ENCODE assay signal across 1 cellular context in the genomic region with DNA sequence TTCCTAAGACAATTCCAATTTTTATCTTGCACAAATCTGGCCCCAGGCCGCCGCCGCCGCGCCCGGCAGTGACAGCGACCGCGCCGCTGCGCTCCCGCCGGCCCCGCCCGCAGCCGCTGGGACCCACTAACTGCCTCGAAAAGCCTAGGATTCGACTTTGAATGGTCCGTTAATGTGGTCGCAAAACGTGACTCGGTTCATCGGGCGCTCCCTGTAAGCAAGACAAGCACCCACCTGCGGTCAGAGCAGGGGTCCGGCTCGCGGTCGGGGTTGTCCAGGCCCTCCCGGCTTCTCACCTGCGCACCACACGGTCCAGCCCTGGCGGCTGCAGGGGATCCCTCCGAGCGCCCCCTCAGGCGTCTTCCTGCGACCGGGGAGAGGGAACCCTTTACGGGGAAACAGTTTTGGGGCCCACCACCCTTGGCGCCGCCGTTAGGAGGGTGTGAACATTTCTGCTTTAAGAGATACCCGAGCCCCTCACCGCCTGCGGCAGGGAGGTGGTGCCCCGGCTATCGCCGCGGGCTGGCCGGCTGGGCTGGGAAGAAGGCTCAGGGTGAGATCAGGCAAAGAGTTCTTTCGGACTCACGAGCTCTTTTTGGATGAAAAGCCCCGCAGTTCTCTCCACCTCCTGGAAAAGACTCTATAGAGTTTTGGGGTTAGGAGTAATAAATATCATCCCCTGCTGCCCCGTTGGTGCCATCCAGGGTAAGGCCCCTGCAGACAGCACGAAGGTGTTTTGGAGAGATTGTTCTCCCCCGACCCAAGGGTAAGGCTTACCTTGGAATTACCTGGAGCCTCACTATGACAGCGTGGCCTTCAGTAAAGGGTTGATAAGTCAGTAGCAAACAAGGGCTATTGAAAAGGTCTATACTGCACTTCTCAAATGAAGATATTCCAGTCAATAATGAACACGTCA.
TF ChIP-seq lines count a peak whose summit lies in the region.

No MANE protein-coding gene starts in this region.

TF ChIP-seq in GM12878, 131 proteins besides CTCF, POLR2A, EP300 and RAD21 (continued from another document):
- TF ChIP-seq RUNX3 (IDR thresholded peaks at IDR 0.05; ENCODE audit: low read length) (no peak), ATF7 (IDR thresholded peaks at IDR 0.05; ENCODE audit: low read depth) (no peak), IRF4 (IDR thresholded peaks at IDR 0.05; ENCODE audit: low read depth, low read length) (no peak), REST (IDR thresholded peaks at IDR 0.05; ENCODE audit: low read depth, low read length) (no peak), FOXK2 (IDR thresholded peaks at IDR 0.05) (no peak), CBFB (IDR thresholded peaks at IDR 0.05; ENCODE audit: low read depth) (no peak), ETV6 (conservative IDR thresholded peaks at IDR 0.05 in 1 of 2, IDR thresholded peaks at IDR 0.05 in 1 of 2; ENCODE audit: borderline replicate concordance in 1 of 2, low read depth in 1 of 2) (no peak), LARP7 (IDR thresholded peaks at IDR 0.05) (no peak), ZNF217 (IDR thresholded peaks at IDR 0.05) (no peak)
